15 cellular contexts compared by ENCODE assay signal in the genomic region with DNA sequence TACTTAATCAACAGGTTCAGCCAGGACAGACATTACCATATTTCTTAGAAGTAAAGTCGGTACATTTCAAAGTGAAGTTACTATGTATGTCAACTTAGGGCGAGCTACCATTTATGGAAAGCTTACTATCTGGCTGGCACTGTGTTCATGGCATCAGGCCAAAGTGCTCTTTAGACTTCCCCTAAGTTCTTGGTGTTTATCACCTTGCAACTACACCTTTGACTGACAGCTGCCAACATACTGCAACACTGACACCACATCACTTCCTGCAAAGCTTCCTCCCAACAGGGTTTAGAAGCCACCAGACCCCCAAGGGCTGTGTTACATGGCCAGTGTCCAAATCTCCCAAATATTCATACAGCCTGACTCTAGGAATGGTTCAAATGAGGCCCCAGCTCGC.
DNase-seq lines count a peak whose midpoint lies in the region; ATAC-seq and TF ChIP-seq lines count a peak whose summit lies in the region.
"Had no signal": no experiment of that assay in that cellular context is flagged by ENCODE, and none has a peak within 500 bp of the region (broad histone marks: within the 10 kb centered on the region; RNA-seq: fewer than 3 reads in every experiment).

No MANE protein-coding gene starts in this region.

- 69% methylated on average over 3 of the region's 3 CpGs for whole genome bisulfite sequencing in SK-N-SH (ENCODE audit: low lambda C conversion rate)
- no CpG with 5 or more reads among the region's 3 CpGs for WGBS in neuronal stem cell (ENCODE audit: extremely low coverage in 2 of 2, insufficient read length in 2 of 2, insufficient replicate concordance in 1 of 2), 2 donors
- WGBS in hepatocyte (ENCODE audit: low lambda C conversion rate, missing lambda C conversion rate): 95% methylated on average over 3 of the region's 3 CpGs

- no peak overlapping the region for H2BK120ac ChIP-seq in neuronal stem cell (ENCODE audit: low read depth, low read length)

- H2BK15ac ChIP-seq in neuronal stem cell (ENCODE audit: low read length): no peak overlapping the region

- H3K18ac ChIP-seq in neuronal stem cell (ENCODE audit: low read length): no peak overlapping the region

- H3K27ac ChIP-seq in SK-N-SH (ENCODE audit: low read depth in 2 of 2, low read length in 1 of 2) (peak overlapping the region in 1 of 2 experiments; percentile 33; a peak in 3 of 4 replicates), DND-41 (ENCODE audit: low read length) (no peak overlapping the region), neuronal stem cell (replicated peaks; ENCODE audit: low read length) (no peak overlapping the region), hepatocyte (no peak overlapping the region)
- H3K27ac ChIP-seq: tibial nerve had no signal

- H3K4me1 ChIP-seq in SK-N-SH (ENCODE audit: control insufficient read depth in 1 of 2, insufficient read depth in 2 of 2, low read depth in 1 of 2, low read length in 1 of 2): peaks cover 0 to 10% of the 10 kb centered on the region in 2 experiments; a peak in 1 of 4 replicates
- no peaks in the 10 kb centered on the region for H3K4me1 ChIP-seq in DND-41 (ENCODE audit: insufficient read depth, low read length)
- H3K4me1 ChIP-seq in neuronal stem cell (ENCODE audit: control insufficient read depth in 2 of 2, insufficient read depth in 1 of 2, low read depth in 1 of 2, low read length in 2 of 2): peaks cover 0 to 4% of the 10 kb centered on the region in 2 donors
- H3K4me1 ChIP-seq in hepatocyte (ENCODE audit: insufficient read depth): no peaks in the 10 kb centered on the region

- TF ChIP-seq RAD21 in SK-N-SH (IDR thresholded peaks at IDR 0.05; ENCODE audit: low read length): no peak

- H2BK5ac ChIP-seq in neuronal stem cell (ENCODE audit: low read length): no peak overlapping the region

- H3K27me3 ChIP-seq in SK-N-SH (ENCODE audit: insufficient read depth): no peaks in the 10 kb centered on the region
- no peaks in the 10 kb centered on the region for H3K27me3 ChIP-seq in DND-41 (ENCODE audit: insufficient read depth, low read length, poor library complexity)
- H3K27me3 ChIP-seq in neuronal stem cell (ENCODE audit: control insufficient read depth in 3 of 3, insufficient read depth in 3 of 3, low read depth in 1 of 3, low read length in 3 of 3): no peaks in the 10 kb centered on the region
- no peaks in the 10 kb centered on the region for H3K27me3 ChIP-seq in hepatocyte
- H3K27me3 ChIP-seq: tibial nerve had no signal

- H3K9me2 ChIP-seq in SK-N-SH: no peaks in the 10 kb centered on the region
- no peaks in the 10 kb centered on the region for H3K9me2 ChIP-seq in hepatocyte (replicated peaks; ENCODE audit: insufficient read depth)

- TF ChIP-seq EP300 in SK-N-SH (IDR thresholded peaks at IDR 0.05; ENCODE audit: borderline replicate concordance in 1 of 2, low read depth in 1 of 2, low read length in 1 of 2): no peak

- H2AFZ ChIP-seq in SK-N-SH (ENCODE audit: low read depth) (no peak overlapping the region), DND-41 (ENCODE audit: low read depth, low read length) (no peak overlapping the region), neuronal stem cell (ENCODE audit: low read length) (no peak overlapping the region), hepatocyte (no peak overlapping the region)

- no peak overlapping the region for H3K23ac ChIP-seq in neuronal stem cell (ENCODE audit: low read depth, low read length, poor library complexity)

- peaks cover 4% of the 10 kb centered on the region for H3F3A ChIP-seq in SK-N-SH (replicated peaks; ENCODE audit: insufficient read depth)

- ATAC-seq in SK-N-SH treated with all-trans-retinoic acid at 6 μM for 48 hours: no peak
- ATAC-seq in DND-41 (ENCODE audit: insufficient read depth, low read depth): 0 out of 3 replicates have a peak, but pooled peaks have one; percentile 33
- ATAC-seq: activated CD8-positive, alpha-beta memory T cell treated with anti-CD3 and anti-CD28 coated beads, Interleukin-2, amount 10 ng/mL, durations not matched to agents 7 days and 5 days had no signal

- no peak overlapping the region for H4K91ac ChIP-seq in neuronal stem cell (ENCODE audit: low read depth, low read length, poor library complexity)

- H3K79me1 ChIP-seq in neuronal stem cell (ENCODE audit: low read depth, low read length): no peaks in the 10 kb centered on the region

- H2AK5ac ChIP-seq in neuronal stem cell (ENCODE audit: low read depth, low read length): no peak overlapping the region

- no peak overlapping the region for H3K14ac ChIP-seq in neuronal stem cell (ENCODE audit: low read length)

- no peak overlapping the region for H3K4ac ChIP-seq in neuronal stem cell (ENCODE audit: low read length)

- H3K9me3 ChIP-seq in SK-N-SH (no peaks in the 10 kb centered on the region), DND-41 (ENCODE audit: insufficient read depth, low read length, severe bottlenecking) (no peaks in the 10 kb centered on the region), neuronal stem cell (replicated peaks in 1 of 2; ENCODE audit: control insufficient read depth in 2 of 2, insufficient read depth in 1 of 2, low read depth in 1 of 2, low read length in 2 of 2) (peaks cover under 1 to 2% of the 10 kb centered on the region in 2 donors), hepatocyte (ENCODE audit: low read depth) (no peaks in the 10 kb centered on the region)

- DNase-seq in SK-N-SH: no peak
- DNase-seq in DND-41: no peak
- DNase-seq in activated gamma-delta T cell treated with anti-CD3 and anti-CD28 coated beads, Interleukin-2, amount 50 U/mL, for 16 hours (ENCODE audit: low read depth): peak; percentile 7
- no peak for DNase-seq in neuronal stem cell (ENCODE audit: low spot score)
- DNase-seq in hepatocyte (ENCODE audit: low spot score): no peak
- DNase-seq in stimulated activated CD8-positive, alpha-beta memory T cell treated with anti-CD3 and anti-CD28 coated beads, Interleukin-4, amount 100 ng/mL, for 48 hours: no peak
- no peak for DNase-seq in NAMALWA (ENCODE audit: low spot score)
- DNase-seq: ACHN; activated CD8-positive, alpha-beta memory T cell treated with anti-CD3 and anti-CD28 coated beads, Interleukin-2, amount 10 ng/mL, durations not matched to agents 7 days and 5 days; DMS53; NCI-H2107; nephron progenitor cell had no signal

- H3K4me3 ChIP-seq in SK-N-SH (ENCODE audit: low read depth in 2 of 2, low read length in 1 of 2): no peak overlapping the region
- H3K4me3 ChIP-seq in DND-41 (ENCODE audit: low read depth in 1 of 2, low read length in 2 of 2): no peak overlapping the region
- H3K4me3 ChIP-seq in neuronal stem cell (ENCODE audit: low read length in 2 of 2): no peak overlapping the region
- no peak overlapping the region for H3K4me3 ChIP-seq in hepatocyte
- H3K4me3 ChIP-seq: skin epidermis, tibial nerve had no signal

- H3K79me2 ChIP-seq in SK-N-SH (ENCODE audit: insufficient read depth) (no peaks in the 10 kb centered on the region), DND-41 (ENCODE audit: insufficient read depth, low read length) (no peaks in the 10 kb centered on the region), hepatocyte (no peaks in the 10 kb centered on the region)

- TF ChIP-seq CTCF in SK-N-SH (IDR thresholded peaks at IDR 0.05): no peak
- TF ChIP-seq CTCF in DND-41 (IDR thresholded peaks at IDR 0.05; ENCODE audit: borderline replicate concordance, extremely low read depth, low read length, poor library complexity, severe bottlenecking): no peak
- TF ChIP-seq CTCF in hepatocyte (IDR thresholded peaks at IDR 0.05; ENCODE audit: poor library complexity): no peak

- CTCF ChIA-PET in SK-N-SH (lab: Yijun Ruan, JAX): interaction anchor here (0.7 to 1.0 kb wide), 2 partner anchors 52 to 84 kb away, joined by 3 read pairs; no protein-coding TSS in a partner anchor

- POLR2A ChIA-PET in SK-N-SH (lab: Yijun Ruan, JAX): no interaction called here

- H3K4me2 ChIP-seq in SK-N-SH (0 out of 2 replicates have a peak overlapping the region, but pooled peaks have one; percentile 58), DND-41 (ENCODE audit: insufficient read depth, low read length) (no peak overlapping the region), neuronal stem cell (ENCODE audit: insufficient read depth, low read length, poor library complexity, severe bottlenecking) (no peak overlapping the region), hepatocyte (no peak overlapping the region)

- H4K8ac ChIP-seq in neuronal stem cell (ENCODE audit: low read depth, low read length): peak overlapping the region; percentile 86

- H3K9ac ChIP-seq in SK-N-SH (no peak overlapping the region), DND-41 (ENCODE audit: low read depth, low read length) (no peak overlapping the region), neuronal stem cell (ENCODE audit: low read depth, low read length, poor library complexity) (no peak overlapping the region)

- H3K36me3 ChIP-seq in SK-N-SH (replicated peaks in 1 of 2; ENCODE audit: control insufficient read depth in 1 of 2, insufficient read depth in 2 of 2, low read length in 1 of 2) (no peaks in the 10 kb centered on the region), DND-41 (ENCODE audit: insufficient read depth, low read length) (no peaks in the 10 kb centered on the region), neuronal stem cell (replicated peaks in 1 of 2; ENCODE audit: control insufficient read depth in 2 of 2, insufficient read depth in 2 of 2, low read length in 2 of 2) (peaks cover 0 to 3% of the 10 kb centered on the region in 2 donors), hepatocyte (replicated peaks; ENCODE audit: insufficient read depth, low read depth) (no peaks in the 10 kb centered on the region)
- H3K36me3 ChIP-seq: tibial nerve had no signal

- H2BK12ac ChIP-seq in neuronal stem cell (ENCODE audit: low read length): no peak overlapping the region

- H4K20me1 ChIP-seq in SK-N-SH (ENCODE audit: insufficient read depth) (no peaks in the 10 kb centered on the region), DND-41 (ENCODE audit: insufficient read depth, low read length) (no peaks in the 10 kb centered on the region), hepatocyte (ENCODE audit: insufficient read depth, poor library complexity, severe bottlenecking) (no peaks in the 10 kb centered on the region)

TF ChIP-seq in SK-N-SH, 30 proteins besides CTCF, POLR2A, EP300 and RAD21 (continues in another document):
- TF ChIP-seq CHD2 (IDR thresholded peaks at IDR 0.05; ENCODE audit: low read length, partially characterized antibody): no peak

TF ChIP-seq in SK-N-SH treated with all-trans-retinoic acid at 6 μM for 48 hours, 23 proteins besides CTCF, POLR2A, EP300 and RAD21 (continues in another document):
- TF ChIP-seq ZFP3 (CRISPR knock-in tag; IDR thresholded peaks at IDR 0.05): no peak
- TF ChIP-seq, protein P1, sequence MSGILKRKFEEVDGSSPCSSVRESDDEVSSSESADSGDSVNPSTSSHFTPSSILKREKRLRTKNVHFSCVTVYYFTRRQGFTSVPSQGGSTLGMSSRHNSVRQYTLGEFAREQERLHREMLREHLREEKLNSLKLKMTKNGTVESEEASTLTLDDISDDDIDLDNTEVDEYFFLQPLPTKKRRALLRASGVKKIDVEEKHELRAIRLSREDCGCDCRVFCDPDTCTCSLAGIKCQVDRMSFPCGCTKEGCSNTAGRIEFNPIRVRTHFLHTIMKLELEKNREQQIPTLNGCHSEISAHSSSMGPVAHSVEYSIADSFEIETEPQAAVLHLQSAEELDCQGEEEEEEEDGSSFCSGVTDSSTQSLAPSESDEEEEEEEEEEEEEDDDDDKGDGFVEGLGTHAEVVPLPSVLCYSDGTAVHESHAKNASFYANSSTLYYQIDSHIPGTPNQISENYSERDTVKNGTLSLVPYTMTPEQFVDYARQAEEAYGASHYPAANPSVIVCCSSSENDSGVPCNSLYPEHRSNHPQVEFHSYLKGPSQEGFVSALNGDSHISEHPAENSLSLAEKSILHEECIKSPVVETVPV (CRISPR knock-in tag; IDR thresholded peaks at IDR 0.05): no peak
